In the genomic region with DNA sequence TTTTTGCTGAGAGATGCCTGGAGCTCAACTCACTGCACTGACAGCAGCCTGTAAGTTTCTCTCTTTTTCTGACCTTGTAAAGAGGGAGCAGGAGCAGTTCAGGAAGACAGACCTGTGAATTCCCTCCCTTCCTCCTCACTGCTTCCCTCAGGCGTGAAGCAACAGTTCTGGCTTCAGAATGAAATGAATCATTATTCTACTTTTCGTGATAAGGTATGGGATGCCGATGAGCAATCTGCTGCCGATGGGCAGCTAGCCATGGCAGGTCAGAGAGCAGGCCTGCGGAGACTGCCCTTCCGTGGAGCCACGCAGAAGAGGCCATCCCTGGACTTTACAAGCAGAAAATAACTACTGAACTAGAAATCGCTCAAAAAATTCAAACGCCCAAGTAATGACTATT, we compare ENCODE assay signal across 14 cellular contexts.
DNase-seq lines count a peak whose midpoint lies in the region; ATAC-seq and TF ChIP-seq lines count a peak whose summit lies in the region.
"Had no signal": no experiment of that assay in that cellular context is flagged by ENCODE, and none has a peak within 500 bp of the region (broad histone marks: within the 10 kb centered on the region; RNA-seq: fewer than 3 reads in every experiment).

No MANE protein-coding gene starts in this region.

- intact Hi-C loops in left cardiac atrium (cut with DNase I) (no loop called here), left ventricle myocardium inferior (cut with micrococcal nuclease) (no loop called here)

- ATAC-seq in left cardiac atrium = peak in 1 of 2 donors; percentile 95
- ATAC-seq in GM19463 (IDR thresholded peaks at IDR 0.05; ENCODE audit: unreplicated experiment) = no peak
- ATAC-seq: left ventricle myocardium superior, T-cell had no signal

- no peaks in the 10 kb centered on the region for H3K36me3 ChIP-seq in left ventricle myocardium inferior
- H3K36me3 ChIP-seq: upper lobe of left lung had no signal

- no peak for TF ChIP-seq CTCF in left ventricle myocardium inferior (IDR thresholded peaks at IDR 0.05; ENCODE audit: borderline replicate concordance)

- H3K27me3 ChIP-seq in left ventricle myocardium inferior (ENCODE audit: low read depth) = no peaks in the 10 kb centered on the region
- H3K27me3 ChIP-seq: upper lobe of left lung had no signal

- H3K9me3 ChIP-seq in left ventricle myocardium inferior (replicated peaks) = no peaks in the 10 kb centered on the region
- H3K9me3 ChIP-seq: upper lobe of left lung had no signal

- H3K4me1 ChIP-seq in left ventricle myocardium inferior = no peaks in the 10 kb centered on the region
- H3K4me1 ChIP-seq: upper lobe of left lung had no signal

- peak; percentile 22 for DNase-seq in left cardiac atrium
- DNase-seq in left ventricle myocardium inferior = no peak
- DNase-seq in amniotic epithelial cell (ENCODE audit: low read depth) = peak; percentile 91
- peak; percentile 86 for DNase-seq in iris pigment epithelial cell (ENCODE audit: low read depth)
- no peak for DNase-seq in NCI-H1105 treated with DMSO at 0.1 percent for 48 hours (lab: John Stamatoyannopoulos, UW)
- no peak for DNase-seq in anterior cingulate cortex (lab: John Stamatoyannopoulos, UW)
- DNase-seq in activated T-cell treated with anti-CD3 and anti-CD28 coated beads, Interleukin-2, amount 50 U/mL, for 1 hour = no peak
- DNase-seq: activated CD4-positive, alpha-beta T cell treated with anti-CD3 and anti-CD28 coated beads, Interleukin-2, amount 50 U/mL, for 1 hour; activated gamma-delta T cell; left ventricle myocardium superior; NCI-H1694; T-cell had no signal

- H3K4me3 ChIP-seq in left ventricle myocardium inferior = no peak overlapping the region
- H3K4me3 ChIP-seq: upper lobe of left lung had no signal

- no peak overlapping the region for H3K27ac ChIP-seq in left ventricle myocardium inferior (replicated peaks)
- H3K27ac ChIP-seq: upper lobe of left lung had no signal

Comparison
In these comparisons a context has a peak if more than half of its experiments do, and no peak if none do; other contexts are left out.
1. DNase-seq: peak in left cardiac atrium (single experiment), amniotic epithelial cell (single experiment) and iris pigment epithelial cell (single experiment); none in left ventricle myocardium inferior (single experiment), NCI-H1105 treated with DMSO at 0.1 percent for 48 hours (single experiment), anterior cingulate cortex (0 of 58) and activated T-cell treated with anti-CD3 and anti-CD28 coated beads, Interleukin-2, amount 50 U/mL, for 1 hour (single experiment).